In the genomic region with DNA sequence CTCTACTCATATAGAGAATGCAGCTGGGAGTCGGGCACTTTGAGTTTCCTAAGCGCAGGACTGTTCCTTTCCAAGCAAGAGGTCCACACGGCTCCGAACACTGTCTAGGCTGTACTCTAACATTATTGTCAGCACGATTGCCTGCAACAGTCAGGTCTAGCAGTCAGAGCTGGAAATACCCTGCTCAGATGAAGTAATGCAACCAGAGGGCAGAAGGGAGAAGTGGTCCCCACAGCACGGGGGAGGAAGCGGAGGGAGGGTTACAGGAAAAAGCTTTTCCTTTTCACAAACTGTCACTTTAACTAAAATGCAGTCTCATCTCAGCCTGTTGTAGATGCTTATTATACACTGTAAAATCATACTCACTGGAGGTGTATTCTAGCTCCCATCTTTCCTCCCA, we compare ENCODE assay signal across 11 cellular contexts.
DNase-seq lines count a peak whose midpoint lies in the region; ATAC-seq and TF ChIP-seq lines count a peak whose summit lies in the region.
"Had no signal": no experiment of that assay in that cellular context is flagged by ENCODE, and none has a peak within 500 bp of the region (broad histone marks: within the 10 kb centered on the region; RNA-seq: fewer than 3 reads in every experiment).

No MANE protein-coding gene starts in this region.

- H3K27ac Mint-ChIP-seq in activated CD8-positive, alpha-beta T cell treated with anti-CD3 and anti-CD28 coated beads for 36 hours, result no peak overlapping the region
- H3K27ac Mint-ChIP-seq: activated naive CD8-positive, alpha-beta T cell treated with anti-CD3 and anti-CD28 coated beads, Interleukin-2, amount 50 U/mL, for 24 hours had no signal

- POLR2A ChIA-PET in activated CD8-positive, alpha-beta T cell treated with anti-CD3 and anti-CD28 coated beads for 36 hours (lab: Charles Lee), result no interaction called here
- POLR2A ChIA-PET in OCI-LY7 (lab: Charles Lee), result no interaction called here

- no TSS peak for BruUV-seq in OCI-LY7 (replicated peaks; lab: Mats Ljungman, UMichigan)

- H3K36me3 ChIP-seq in esophagus squamous epithelium (no peaks in the 10 kb centered on the region), OCI-LY7 (ENCODE audit: insufficient read depth, low read length) (no peaks in the 10 kb centered on the region)

- 53 to 75% methylated on average over 7 of the region's 7 CpGs for WGBS in esophagus squamous epithelium, 2 donors

- no peak overlapping the region for H3K27ac ChIP-seq in esophagus squamous epithelium
- H3K27ac ChIP-seq in OCI-LY7 (ENCODE audit: low read depth, low read length, poor library complexity, severe bottlenecking), result no peak overlapping the region

- DNase-seq in OCI-M1 (lab: John Stamatoyannopoulos, UW), result peak; percentile 39
- DNase-seq in retina, result peak; percentile 15
- no peak for DNase-seq in activated CD8-positive, alpha-beta T cell treated with anti-CD3 and anti-CD28 coated beads for 36 hours
- no peak for DNase-seq in esophagus squamous epithelium (lab: John Stamatoyannopoulos, UW)
- no peak for DNase-seq in OCI-LY7 (ENCODE audit: low spot score)
- DNase-seq: activated naive CD8-positive, alpha-beta T cell treated with anti-CD3 and anti-CD28 coated beads, Interleukin-2, amount 50 U/mL, for 24 hours; left colon had no signal

- H3K36me3 Mint-ChIP-seq in activated CD8-positive, alpha-beta T cell treated with anti-CD3 and anti-CD28 coated beads for 36 hours (ENCODE audit: low read depth), result no peaks in the 10 kb centered on the region

- H2AFZ ChIP-seq in OCI-LY7 (ENCODE audit: low read length), result no peak overlapping the region

- peaks cover 4% of the 10 kb centered on the region for H3K27me3 Mint-ChIP-seq in activated CD8-positive, alpha-beta T cell treated with anti-CD3 and anti-CD28 coated beads for 36 hours

- H3K79me2 ChIP-seq in OCI-LY7 (ENCODE audit: insufficient read depth, low read depth, low read length), result no peaks in the 10 kb centered on the region

- H3K4me3 ChIP-seq in esophagus squamous epithelium (no peak overlapping the region), OCI-LY7 (ENCODE audit: low read depth, low read length, poor library complexity, severe bottlenecking) (no peak overlapping the region)
- H3K4me3 ChIP-seq: smooth muscle cell had no signal

- no peaks in the 10 kb centered on the region for H4K20me1 ChIP-seq in OCI-LY7 (ENCODE audit: insufficient read depth, low read length)

- no peak overlapping the region for H3K4me2 ChIP-seq in OCI-LY7 (ENCODE audit: low read length)
- H3K4me2 ChIP-seq: smooth muscle cell had no signal

- H3K4me1 ChIP-seq in esophagus squamous epithelium (no peaks in the 10 kb centered on the region), OCI-LY7 (ENCODE audit: insufficient read depth, low read length, poor library complexity, severe bottlenecking) (no peaks in the 10 kb centered on the region)

- no peak for TF ChIP-seq CTCF in activated CD8-positive, alpha-beta T cell treated with anti-CD3 and anti-CD28 coated beads for 36 hours (IDR thresholded peaks at IDR 0.05)
- TF ChIP-seq CTCF in esophagus squamous epithelium (IDR thresholded peaks at IDR 0.05) (no peak), OCI-LY7 (conservative IDR thresholded peaks at IDR 0.05; ENCODE audit: low read length) (no peak)

- no peaks in the 10 kb centered on the region for H3K4me1 Mint-ChIP-seq in activated CD8-positive, alpha-beta T cell treated with anti-CD3 and anti-CD28 coated beads for 36 hours (ENCODE audit: low read depth)

- CTCF ChIA-PET in activated CD8-positive, alpha-beta T cell treated with anti-CD3 and anti-CD28 coated beads for 36 hours (lab: Charles Lee), result interaction anchor here (1.3 kb wide), 1 partner anchor 84 kb away, joined by 3 read pairs; no protein-coding TSS in a partner anchor
- CTCF ChIA-PET in OCI-LY7 (lab: Charles Lee; ENCODE audit: unreplicated experiment), result no interaction called here

- H3K27me3 ChIP-seq in esophagus squamous epithelium, result peaks cover 0 to 12% (median 0%) of the 10 kb centered on the region in 4 donors

- peak; percentile 44 for ATAC-seq in GM18870 (IDR thresholded peaks at IDR 0.05; ENCODE audit: unreplicated experiment)
- peak; percentile 48 for ATAC-seq in HG02798 (IDR thresholded peaks at IDR 0.05; ENCODE audit: poor library complexity, unreplicated experiment)
- ATAC-seq in activated CD8-positive, alpha-beta T cell treated with anti-CD3 and anti-CD28 coated beads for 36 hours, result no peak
- no peak for ATAC-seq in HG03175 (IDR thresholded peaks at IDR 0.05; ENCODE audit: unreplicated experiment)
- ATAC-seq: activated naive CD8-positive, alpha-beta T cell treated with anti-CD3 and anti-CD28 coated beads, Interleukin-2, amount 50 U/mL, for 24 hours; left colon had no signal

- H3K9me3 Mint-ChIP-seq in activated CD8-positive, alpha-beta T cell treated with anti-CD3 and anti-CD28 coated beads for 36 hours, result no peaks in the 10 kb centered on the region
- H3K9me3 Mint-ChIP-seq: activated naive CD8-positive, alpha-beta T cell treated with anti-CD3 and anti-CD28 coated beads, Interleukin-2, amount 50 U/mL, for 24 hours had no signal

- TF ChIP-seq POLR2A in esophagus squamous epithelium (IDR thresholded peaks at IDR 0.05), result no peak

- no peak overlapping the region for H3K4me3 Mint-ChIP-seq in activated CD8-positive, alpha-beta T cell treated with anti-CD3 and anti-CD28 coated beads for 36 hours
- H3K4me3 Mint-ChIP-seq: activated naive CD8-positive, alpha-beta T cell treated with anti-CD3 and anti-CD28 coated beads, Interleukin-2, amount 50 U/mL, for 24 hours had no signal

- H3K9me2 ChIP-seq in OCI-LY7 (ENCODE audit: insufficient read depth, low read length), result no peaks in the 10 kb centered on the region

- H3K9me3 ChIP-seq in esophagus squamous epithelium (no peaks in the 10 kb centered on the region), OCI-LY7 (ENCODE audit: low read length) (no peaks in the 10 kb centered on the region)

- intact Hi-C loops in activated CD8-positive, alpha-beta T cell treated with anti-CD3 and anti-CD28 coated beads for 36 hours (cut with micrococcal nuclease), result no loop called here
- intact Hi-C loops in esophagus squamous epithelium (cut with DNase I), result no loop called here
- intact Hi-C loops in OCI-LY7 (cut with micrococcal nuclease; ENCODE audit: unreplicated experiment), result no loop called here

Comparison
In these comparisons a context has a peak if more than half of its experiments do, and no peak if none do; other contexts are left out.
1. ATAC-seq: peak in GM18870 (single experiment) and HG02798 (single experiment); none in activated CD8-positive, alpha-beta T cell treated with anti-CD3 and anti-CD28 coated beads for 36 hours (single experiment) and HG03175 (single experiment).
2. DNase-seq: peak in OCI-M1 (single experiment) and retina (single experiment); none in activated CD8-positive, alpha-beta T cell treated with anti-CD3 and anti-CD28 coated beads for 36 hours (single experiment), esophagus squamous epithelium (single experiment) and OCI-LY7 (single experiment).